Comparison of ENCODE assay signal across 29 cellular contexts in genomic region chr6:16498957-16499356, GRCh38.
"Had no signal": no experiment of that assay in that cellular context is flagged by ENCODE, and none has a peak within 500 bp of the region (broad histone marks: within the 10 kb centered on the region; RNA-seq: fewer than 3 reads in every experiment).

No MANE protein-coding gene starts in this region.

- H3K4me3 ChIP-seq: adrenal gland, body of pancreas, gastrocnemius medialis, heart left ventricle had no signal

- FAIRE-seq: colon had no signal

- H3K9me3 ChIP-seq: adrenal gland, body of pancreas, gastrocnemius medialis had no signal

- DNase-seq: activated CD4-positive, alpha-beta memory T cell treated with anti-CD3 and anti-CD28 coated beads, Interleukin-2, amount 10 ng/mL, durations not matched to agents 7 days and 5 days; activated CD4-positive, alpha-beta T cell treated with anti-CD3 and anti-CD28 coated beads for 1 hour; activated CD4-positive, alpha-beta T cell treated with anti-CD3 and anti-CD28 coated beads for 4 hours; activated CD4-positive, alpha-beta T cell treated with anti-CD3 and anti-CD28 coated beads, Interleukin-2, amount 10 ng/mL, durations not matched to agents 7 days and 5 days; activated CD4-positive, alpha-beta T cell treated with anti-CD3 and anti-CD28 coated beads, Interleukin-2, amount 50 U/mL, for 4 hours; activated CD4-positive, CD25-positive, alpha-beta regulatory T cell; activated CD8-positive, alpha-beta memory T cell treated with anti-CD3 and anti-CD28 coated beads, Interleukin-2, amount 50 U/mL, for 48 hours; activated gamma-delta T cell; activated naive CD4-positive, alpha-beta T cell; activated naive CD4-positive, alpha-beta T cell treated with anti-CD3 and anti-CD28 coated beads, Interleukin-2, amount 10 ng/mL, durations not matched to agents 7 days and 5 days; activated T-cell treated with anti-CD3 and anti-CD28 coated beads for 4 hours; activated T-cell treated with anti-CD3 and anti-CD28 coated beads, Interleukin-2, amount 50 U/mL, for 24 hours; activated T-cell treated with anti-CD3 and anti-CD28 coated beads, Interleukin-2, amount 50 U/mL, for 72 hours; adrenal gland; amygdala; aorta; body of pancreas; caudate nucleus; cortex of kidney; dermis blood vessel endothelial cell; effector CD4-positive, alpha-beta T cell; effector memory CD8-positive, alpha-beta T cell; gastrocnemius medialis; glutamatergic neuron; heart left ventricle; hypothalamus; T-helper 2 cell had no signal

- H3K36me3 ChIP-seq: adrenal gland, gastrocnemius medialis, heart left ventricle had no signal

- ATAC-seq: body of pancreas; effector memory CD8-positive, alpha-beta T cell; gastrocnemius medialis; heart left ventricle had no signal

- H3K27me3 ChIP-seq: adrenal gland, body of pancreas, foreskin keratinocyte, gastrocnemius medialis, heart left ventricle had no signal

- H3K4me1 ChIP-seq: adrenal gland, body of pancreas had no signal

- H3K27ac ChIP-seq: adrenal gland, body of pancreas, foreskin keratinocyte, gastrocnemius medialis, heart left ventricle had no signal
